In the genomic region with DNA sequence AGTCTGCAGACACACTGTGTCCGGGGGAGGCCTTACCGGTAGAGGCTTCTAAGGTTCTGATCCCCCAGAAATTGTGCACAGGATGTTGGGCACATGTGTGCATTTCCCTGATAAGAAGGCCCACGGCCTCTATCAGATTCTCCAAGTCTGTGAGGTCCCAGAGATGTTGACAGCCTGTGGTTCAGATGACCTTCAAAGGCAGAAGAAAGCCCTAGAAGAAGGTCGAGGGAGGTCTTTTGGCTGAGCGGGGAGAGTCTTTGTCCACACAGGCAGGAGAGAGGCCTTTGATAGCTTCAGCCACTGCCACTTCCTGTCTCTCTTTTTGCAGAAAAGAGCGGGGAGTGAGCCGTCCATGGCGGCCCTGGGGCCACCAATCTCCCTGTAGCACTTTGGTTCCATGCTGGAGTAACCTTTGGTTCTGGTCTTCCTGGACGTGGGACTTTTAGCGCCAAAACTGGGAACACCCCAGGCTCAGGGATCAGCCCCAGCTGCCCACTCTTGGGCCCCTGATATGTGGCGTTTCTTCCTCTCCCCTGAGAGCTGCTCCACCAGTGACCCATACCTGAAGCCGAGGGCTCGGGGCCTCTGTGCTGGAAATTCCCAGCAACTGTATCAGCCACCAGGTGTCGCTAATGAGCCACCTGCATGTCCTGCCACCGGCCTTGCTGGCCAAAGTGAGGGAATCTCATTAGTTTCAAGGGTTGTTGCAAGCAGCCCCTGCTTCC, we compare ENCODE assay signal across 8 cellular contexts. TPM values are rescaled to one million over a fixed set of nuclear protein-coding genes. Genes with fewer than 3 reads are reported as not detected.
DNase-seq lines count a peak whose midpoint lies in the region; ATAC-seq and TF ChIP-seq lines count a peak whose summit lies in the region.

No MANE protein-coding gene starts in this region.

- H3K4me3 ChIP-seq in GM12865 (ENCODE audit: low read depth, low read length) = no peak overlapping the region

- peak; percentile 97 for TF ChIP-seq CTCF in GM12865 (IDR thresholded peaks at IDR 0.05; ENCODE audit: insufficient read depth, low read depth, low read length, missing control alignments)

- DNase-seq in GM12865 (ENCODE audit: low read depth) = peak; percentile 82
- DNase-seq in M059J (ENCODE audit: low read depth) = peak; percentile 62
- peak; percentile 52 to 70 (median 54) for DNase-seq in T-helper 17 cell
- peak; percentile 49 for DNase-seq in amniotic epithelial cell (ENCODE audit: low read depth)
- peak; percentile 78 for DNase-seq in left ventricle myocardium superior
- peak; percentile 58 for DNase-seq in renal cortical epithelial cell (ENCODE audit: low read depth)
- DNase-seq in KG1 (lab: John Stamatoyannopoulos, UW) = no peak

- no peaks in the 10 kb centered on the region for H3K27me3 Mint-ChIP-seq in T-helper 17 cell

- ATAC-seq in T-helper 17 cell (peak; percentile 67), left ventricle myocardium superior (peak; percentile 66), GM19351 (IDR thresholded peaks at IDR 0.05; ENCODE audit: unreplicated experiment) (no peak)

- no peaks in the 10 kb centered on the region for H3K9me3 ChIP-seq in T-helper 17 cell (ENCODE audit: control insufficient read depth, low read length, poor library complexity, severe bottlenecking)

- no peak overlapping the region for H3K27ac Mint-ChIP-seq in T-helper 17 cell

- no peaks in the 10 kb centered on the region for H3K36me3 Mint-ChIP-seq in T-helper 17 cell (ENCODE audit: low read depth)

- intact Hi-C loops in left ventricle myocardium superior (cut with micrococcal nuclease) = loop anchor here (5.0 kb wide), 3 partner anchors 49 to 366 kb away; no protein-coding TSS in a partner anchor

- H3K4me3 Mint-ChIP-seq in T-helper 17 cell = no peak overlapping the region

- peaks cover 2% of the 10 kb centered on the region for H3K4me1 Mint-ChIP-seq in T-helper 17 cell

RNA-seq across cellular contexts. Expression of gene LGALS9, which starts 28.1 kb away (rescaled TPM):
- 96.1 and 113 TPM in 2 replicates for total RNA-seq in M059J (2014; rRNA removed; shearing (Covaris generic))
- 10 to 100 TPM; 64.7 to 66.3 TPM for total RNA-seq in T-helper 17 cell
- total RNA-seq in left ventricle myocardium superior = 16.9 TPM
- 2.3 and 6.1 TPM in 2 replicates for total RNA-seq in renal cortical epithelial cell
